25 cellular contexts compared by ENCODE assay signal in genomic region chr11:72292106-72292790, GRCh38. TPM values are rescaled to one million over a fixed set of nuclear protein-coding genes. Genes with fewer than 3 reads are reported as not detected.
"Had no signal": no experiment of that assay in that cellular context is flagged by ENCODE, and none has a peak within 500 bp of the region (broad histone marks: within the 10 kb centered on the region; RNA-seq: fewer than 3 reads in every experiment).

No MANE protein-coding gene starts in this region.

- H3K9me3 ChIP-seq: heart right ventricle, left ventricle myocardium inferior, neutrophil, tibial artery had no signal

- H3K9ac ChIP-seq: parathyroid adenoma had no signal

- H3K27ac ChIP-seq: epithelial cell of prostate, heart right ventricle, left ventricle myocardium inferior, neutrophil, parathyroid adenoma, tibial artery had no signal

- H3K4me3 ChIP-seq: heart right ventricle, left ventricle myocardium inferior, tibial artery had no signal

- H3K4me1 ChIP-seq: heart right ventricle, left ventricle myocardium inferior, parathyroid adenoma, tibial artery had no signal

- H3K27me3 ChIP-seq: heart right ventricle, neutrophil had no signal

- H3K79me2 ChIP-seq: parathyroid adenoma had no signal

- DNase-seq: activated CD4-positive, alpha-beta T cell treated with anti-CD3 and anti-CD28 coated beads for 1 hour; activated CD4-positive, alpha-beta T cell treated with anti-CD3 and anti-CD28 coated beads, Interleukin-2, amount 50 U/mL, for 1 hour; activated CD8-positive, alpha-beta T cell treated with anti-CD3 and anti-CD28 coated beads, Interleukin-2, amount 10 ng/mL, durations not matched to agents 7 days and 5 days; activated naive CD4-positive, alpha-beta T cell treated with Interleukin-2 at 50 U/mL for 16 hours; activated naive CD8-positive, alpha-beta T cell treated with anti-CD3 and anti-CD28 coated beads, Interleukin-2, amount 10 ng/mL, durations not matched to agents 7 days and 5 days; activated T-cell treated with anti-CD3 and anti-CD28 coated beads, Interleukin-2, amount 50 U/mL, for 48 hours; amygdala; cortex of kidney; foreskin fibroblast; heart right ventricle; left ventricle myocardium inferior; midbrain; natural killer cell; right cardiac atrium; stimulated activated CD4-positive, alpha-beta T cell treated with anti-CD3 and anti-CD28 coated beads, Interleukin-12 subunit alpha, Interleukin-12 subunit beta, amount 100 ng/mL, for 4 hours; tibial artery had no signal

- H2AFZ ChIP-seq: parathyroid adenoma had no signal

- ATAC-seq: activated CD8-positive, alpha-beta T cell treated with anti-CD3 and anti-CD28 coated beads, Interleukin-2, amount 10 ng/mL, durations not matched to agents 7 days and 5 days; heart right ventricle; natural killer cell; right cardiac atrium had no signal

RNA-seq across cellular contexts. Expression of gene PHOX2A, which starts 48.3 kb away (rescaled TPM):
- total RNA-seq: activated CD8-positive, alpha-beta T cell treated with anti-CD3 and anti-CD28 coated beads, Interleukin-2, amount 10 ng/mL, durations not matched to agents 7 days and 5 days; activated naive CD8-positive, alpha-beta T cell treated with anti-CD3 and anti-CD28 coated beads, Interleukin-2, amount 10 ng/mL, durations not matched to agents 7 days and 5 days; cerebellum; fibroblast of lung; heart right ventricle; kidney epithelial cell; left ventricle myocardium inferior; lung microvascular endothelial cell; natural killer cell; pulmonary artery endothelial cell; right cardiac atrium; skeletal muscle tissue had no signal
- polyA plus RNA-seq: fibroblast of lung, heart right ventricle had no signal
